ENCODE assay signal across 21 cellular contexts in genomic region chr1:112514901-112515300, GRCh38. TPM values are rescaled to one million over a fixed set of nuclear protein-coding genes. Genes with fewer than 3 reads are reported as not detected.
"Had no signal": no experiment of that assay in that cellular context is flagged by ENCODE, and none has a peak within 500 bp of the region (broad histone marks: within the 10 kb centered on the region; RNA-seq: fewer than 3 reads in every experiment).

No MANE protein-coding gene starts in this region.

- DNase-seq: activated naive CD4-positive, alpha-beta T cell treated with Interleukin-2 at 50 U/mL for 16 hours; activated naive CD8-positive, alpha-beta T cell treated with anti-CD3 and anti-CD28 coated beads for 36 hours; activated T-cell treated with anti-CD3 and anti-CD28 coated beads, Interleukin-2, amount 50 U/mL, for 24 hours; cerebellar nuclear complex; esophagus squamous epithelium; foreskin keratinocyte; left ventricle myocardium superior; occipital lobe; retina; sigmoid colon; stimulated activated CD4-positive, alpha-beta T cell treated with anti-CD3 and anti-CD28 coated beads, Interleukin-2, amount 100 ng/mL, for 48 hours; stimulated activated CD8-positive, alpha-beta memory T cell treated with anti-CD3 and anti-CD28 coated beads, Interleukin-4, amount 100 ng/mL, for 48 hours; stimulated activated naive B cell treated with anti-CD40 and anti-IgM and Interleukin-4, amounts not matched to agents 10 μg/mL and 1 μg/mL and 100 μg/mL, for 72 hours; T-helper 1 cell; testis; trophoblast cell; uterus had no signal

- H3K4me3 ChIP-seq: coronary artery, esophagus squamous epithelium, sigmoid colon, smooth muscle cell, testis, uterus had no signal

- H3K9me3 ChIP-seq: esophagus squamous epithelium, sigmoid colon, testis, uterus had no signal

- H3K4me3 Mint-ChIP-seq: activated naive CD8-positive, alpha-beta T cell treated with anti-CD3 and anti-CD28 coated beads for 36 hours; activated T-cell treated with anti-CD3 and anti-CD28 coated beads, Interleukin-2, amount 50 U/mL, for 24 hours; nephron progenitor cell; stimulated activated naive B cell treated with anti-CD40 and anti-IgM and Interleukin-4, amounts not matched to agents 10 μg/mL and 1 μg/mL and 100 μg/mL, for 72 hours; WTC11 had no signal

- H3K4me1 ChIP-seq: foreskin keratinocyte, testis, uterus had no signal

- H3K36me3 ChIP-seq: sigmoid colon, uterus had no signal

- ATAC-seq: foreskin keratinocyte; left ventricle myocardium superior; stimulated activated naive B cell treated with anti-CD40 and anti-IgM and Interleukin-4, amounts not matched to agents 10 μg/mL and 1 μg/mL and 100 μg/mL, for 72 hours had no signal

- H3K27ac ChIP-seq: coronary artery, esophagus squamous epithelium, foreskin keratinocyte, sigmoid colon, testis, uterus had no signal

- H3K9me3 Mint-ChIP-seq: activated naive CD8-positive, alpha-beta T cell treated with anti-CD3 and anti-CD28 coated beads for 36 hours; activated T-cell treated with anti-CD3 and anti-CD28 coated beads, Interleukin-2, amount 50 U/mL, for 24 hours; nephron progenitor cell; stimulated activated naive B cell treated with anti-CD40 and anti-IgM and Interleukin-4, amounts not matched to agents 10 μg/mL and 1 μg/mL and 100 μg/mL, for 72 hours; WTC11 had no signal

- H3K36me3 Mint-ChIP-seq: activated naive CD8-positive, alpha-beta T cell treated with anti-CD3 and anti-CD28 coated beads for 36 hours; stimulated activated naive B cell treated with anti-CD40 and anti-IgM and Interleukin-4, amounts not matched to agents 10 μg/mL and 1 μg/mL and 100 μg/mL, for 72 hours; WTC11 had no signal

- H3K4me1 Mint-ChIP-seq: activated naive CD8-positive, alpha-beta T cell treated with anti-CD3 and anti-CD28 coated beads for 36 hours; stimulated activated naive B cell treated with anti-CD40 and anti-IgM and Interleukin-4, amounts not matched to agents 10 μg/mL and 1 μg/mL and 100 μg/mL, for 72 hours had no signal

- H3K27ac Mint-ChIP-seq: activated naive CD8-positive, alpha-beta T cell treated with anti-CD3 and anti-CD28 coated beads for 36 hours; activated T-cell treated with anti-CD3 and anti-CD28 coated beads, Interleukin-2, amount 50 U/mL, for 24 hours; nephron progenitor cell; stimulated activated naive B cell treated with anti-CD40 and anti-IgM and Interleukin-4, amounts not matched to agents 10 μg/mL and 1 μg/mL and 100 μg/mL, for 72 hours; WTC11 had no signal

RNA-seq across cellular contexts. Expression of gene WNT2B, which starts 6.1 kb away (rescaled TPM):
- total RNA-seq: activated naive CD8-positive, alpha-beta T cell treated with anti-CD3 and anti-CD28 coated beads for 36 hours had no signal
